Comparison of ENCODE assay signal across 8 cellular contexts in genomic region chr1:88983791-88984552, GRCh38. TPM values are rescaled to one million over a fixed set of nuclear protein-coding genes. Genes with fewer than 3 reads are reported as not detected.
A peak's percentile ranks its signal among the peaks of the same experiment; 100 is the strongest.
DNase-seq lines count a peak whose midpoint lies in the region; ATAC-seq and TF ChIP-seq lines count a peak whose summit lies in the region.

No MANE protein-coding gene starts in this region.

- peaks cover 72% of the 10 kb centered on the region for H3K4me1 Mint-ChIP-seq in CD4-positive, alpha-beta T cell (ENCODE audit: low read depth)
- peaks cover 87% of the 10 kb centered on the region for H3K4me1 Mint-ChIP-seq in activated CD4-positive, alpha-beta memory T cell treated with anti-CD3 and anti-CD28 coated beads for 36 hours (ENCODE audit: low read depth)

- no peak overlapping the region for H3K9ac ChIP-seq in fibroblast of lung (ENCODE audit: insufficient read depth, low read length)

- peak overlapping the region; percentile 8 for H3K4me3 Mint-ChIP-seq in CD4-positive, alpha-beta T cell
- peak overlapping the region; percentile 17 for H3K4me3 Mint-ChIP-seq in activated CD4-positive, alpha-beta memory T cell treated with anti-CD3 and anti-CD28 coated beads for 36 hours

- DNase-seq in CD4-positive, alpha-beta T cell = peak in 2 of 10 experiments; percentile 23 to 41
- DNase-seq in GM19238 (ENCODE audit: insufficient read length, low spot score) (peak; percentile 20), NCI-H2171 treated with DMSO at 0.1 percent for 48 hours (lab: John Stamatoyannopoulos, UW) (peak; percentile 45), fibroblast of lung (ENCODE audit: low read depth in 2 of 2) (peak; percentile 44 to 78), mucosa of gallbladder (ENCODE audit: low spot score) (no peak), activated gamma-delta T cell (lab: John Stamatoyannopoulos, UW) (no peak)
- peak; percentile 41 for DNase-seq in activated CD4-positive, alpha-beta memory T cell treated with anti-CD3 and anti-CD28 coated beads for 36 hours

- POLR2A ChIA-PET in CD4-positive, alpha-beta T cell (lab: Charles Lee) = interaction anchor here (0.6 to 2.0 kb wide), 8 partner anchors 18 to 627 kb away, joined by 3 to 8 read pairs (median 3); partner anchors contain the start of genes GBP1 and GBP3
- POLR2A ChIA-PET in activated CD4-positive, alpha-beta memory T cell treated with anti-CD3 and anti-CD28 coated beads for 36 hours (lab: Charles Lee) = interaction anchor here (0.6 kb wide), 2 partner anchors 173 to 469 kb away, joined by 3 to 4 read pairs; no protein-coding TSS in a partner anchor

- H3K4me1 ChIP-seq in fibroblast of lung (ENCODE audit: control insufficient read depth, extremely low read depth, insufficient read depth, low read length) (peaks cover 5% of the 10 kb centered on the region), neutrophil (ENCODE audit: control insufficient read depth in 1 of 2, insufficient read depth in 1 of 2, low read depth in 1 of 2, low read length in 1 of 2) (peaks cover 19 to 26% of the 10 kb centered on the region in 2 experiments)

- H4K20me1 ChIP-seq in fibroblast of lung (ENCODE audit: control insufficient read depth, extremely low read depth, insufficient read depth, low read length) = no peaks in the 10 kb centered on the region

- CTCF ChIA-PET in CD4-positive, alpha-beta T cell (lab: Charles Lee) = interaction anchor here (0.6 to 2.6 kb wide), 16 partner anchors 10 to 850 kb away, joined by 3 to 13 read pairs (median 4); partner anchors contain the start of gene GBP1
- CTCF ChIA-PET in activated CD4-positive, alpha-beta memory T cell treated with anti-CD3 and anti-CD28 coated beads for 36 hours (lab: Charles Lee) = interaction anchor here (0.6 to 3.9 kb wide), 28 partner anchors 11 to 652 kb away, joined by 3 to 34 read pairs (median 4); partner anchors contain the start of gene GBP3

- peaks cover 36% of the 10 kb centered on the region for H3K79me2 ChIP-seq in fibroblast of lung (ENCODE audit: control insufficient read depth, insufficient read depth, low read length)

- no peaks in the 10 kb centered on the region for H3K27me3 ChIP-seq in CD4-positive, alpha-beta T cell (ENCODE audit: control insufficient read depth, insufficient read depth, low read length)
- H3K27me3 ChIP-seq in fibroblast of lung (ENCODE audit: control insufficient read depth, insufficient read depth, low read length) (no peaks in the 10 kb centered on the region), neutrophil (no peaks in the 10 kb centered on the region)

- H2AFZ ChIP-seq in fibroblast of lung (ENCODE audit: low read length) = no peak overlapping the region

- H3K27ac Mint-ChIP-seq in CD4-positive, alpha-beta T cell = peak overlapping the region; percentile 48
- H3K27ac Mint-ChIP-seq in activated CD4-positive, alpha-beta memory T cell treated with anti-CD3 and anti-CD28 coated beads for 36 hours = peak overlapping the region; percentile 80

- no peak overlapping the region for H3K27ac ChIP-seq in CD4-positive, alpha-beta T cell (ENCODE audit: low read depth, low read length)
- H3K27ac ChIP-seq in fibroblast of lung (ENCODE audit: insufficient read depth, low read length) (peak overlapping the region; percentile 5), neutrophil (peak overlapping the region; percentile 62)

- peaks cover 64% of the 10 kb centered on the region for H3K36me3 Mint-ChIP-seq in CD4-positive, alpha-beta T cell (ENCODE audit: low read depth)
- H3K36me3 Mint-ChIP-seq in activated CD4-positive, alpha-beta memory T cell treated with anti-CD3 and anti-CD28 coated beads for 36 hours = peaks cover 61% of the 10 kb centered on the region

- peak; percentile 88 for ATAC-seq in CD4-positive, alpha-beta T cell (ENCODE audit: poor library complexity)

- H3K4me2 ChIP-seq in fibroblast of lung (ENCODE audit: extremely low read depth, insufficient read depth, low read length) = peak overlapping the region; percentile 1

- H3K9me3 ChIP-seq in CD4-positive, alpha-beta T cell (ENCODE audit: control insufficient read depth, low read length) = no peaks in the 10 kb centered on the region
- H3K9me3 ChIP-seq in fibroblast of lung (ENCODE audit: control insufficient read depth, insufficient read depth, low read depth, low read length) (no peaks in the 10 kb centered on the region), neutrophil (no peaks in the 10 kb centered on the region)

- H3K36me3 ChIP-seq in fibroblast of lung (ENCODE audit: control insufficient read depth, insufficient read depth, low read length) = no peaks in the 10 kb centered on the region
- peaks cover 30% of the 10 kb centered on the region for H3K36me3 ChIP-seq in neutrophil

- peak; percentile 81 for TF ChIP-seq CTCF in CD4-positive, alpha-beta T cell (IDR thresholded peaks at IDR 0.05)
- peak; percentile 42 to 68 for TF ChIP-seq CTCF in fibroblast of lung (conservative IDR thresholded peaks at IDR 0.05 in 1 of 2, IDR thresholded peaks at IDR 0.05 in 1 of 2; ENCODE audit: low read depth in 1 of 2, low read length in 2 of 2)
- TF ChIP-seq CTCF in neutrophil (IDR thresholded peaks at IDR 0.05) = peak; percentile 73

- intact Hi-C loops in CD4-positive, alpha-beta T cell (cut with DNase I, micrococcal nuclease) = loop anchor here in 1 of 2 experiments (2.0 kb wide), 1 partner anchor 471 kb away; no protein-coding TSS in a partner anchor
- intact Hi-C loops in activated CD4-positive, alpha-beta memory T cell treated with anti-CD3 and anti-CD28 coated beads for 36 hours (cut with micrococcal nuclease) = loop anchor here (1.0 to 2.0 kb wide), 3 partner anchors 8 to 143 kb away; partner anchors contain the start of genes GBP2, GBP3, KYAT3 and RBMXL1

- peak overlapping the region in 2 of 4 experiments; percentile 23 to 46 for H3K4me3 ChIP-seq in fibroblast of lung (replicated peaks in 1 of 4; ENCODE audit: control extremely low read depth in 1 of 4, insufficient read depth in 1 of 4, low read depth in 3 of 4, low read length in 4 of 4)
- H3K4me3 ChIP-seq in neutrophil (ENCODE audit: low read depth in 1 of 2, low read length in 1 of 2) = peak overlapping the region in 1 of 2 experiments; percentile 1

- H3K9me3 Mint-ChIP-seq in CD4-positive, alpha-beta T cell = no peaks in the 10 kb centered on the region
- H3K9me3 Mint-ChIP-seq in activated CD4-positive, alpha-beta memory T cell treated with anti-CD3 and anti-CD28 coated beads for 36 hours = no peaks in the 10 kb centered on the region

- no peaks in the 10 kb centered on the region for H3K27me3 Mint-ChIP-seq in CD4-positive, alpha-beta T cell
- H3K27me3 Mint-ChIP-seq in activated CD4-positive, alpha-beta memory T cell treated with anti-CD3 and anti-CD28 coated beads for 36 hours = no peaks in the 10 kb centered on the region

RNA-seq across cellular contexts. Expression of gene KYAT3, which starts 8.5 kb away (rescaled TPM):
- total RNA-seq in CD4-positive, alpha-beta T cell = 10 to 100 TPM; 13.4 to 13.9 TPM
- 10 to 100 TPM; 66.8 to 71.4 TPM for total RNA-seq in activated CD4-positive, alpha-beta memory T cell treated with anti-CD3 and anti-CD28 coated beads for 36 hours
- total RNA-seq in fibroblast of lung (14.1 and 16.7 TPM in 2 replicates), mucosa of gallbladder (19.1 TPM)
- polyA plus RNA-seq in fibroblast of lung = 43.5 and 55.9 TPM in 2 replicates
- 26.8 and 35.0 TPM in 2 replicates for polyA plus RNA-seq in fibroblast of lung (2012)
- 0.70 and 1.3 TPM in 2 replicates for polyA minus RNA-seq in fibroblast of lung (ENCODE audit: low replicate concordance)

RNA-seq across cellular contexts. Expression of gene RBMXL1, which starts 8.5 kb away (rescaled TPM):
- total RNA-seq in CD4-positive, alpha-beta T cell = 10 to 100 TPM; 17.8 to 21.3 TPM
- 10 to 100 TPM; 28.1 to 31.5 TPM for total RNA-seq in activated CD4-positive, alpha-beta memory T cell treated with anti-CD3 and anti-CD28 coated beads for 36 hours
- total RNA-seq in fibroblast of lung (11.2 and 12.1 TPM in 2 replicates), mucosa of gallbladder (16.7 TPM)
- 8.5 and 10.9 TPM in 2 replicates for polyA plus RNA-seq in fibroblast of lung
- polyA plus RNA-seq in fibroblast of lung (2012) = 5.6 and 8.6 TPM in 2 replicates
- polyA minus RNA-seq in fibroblast of lung (ENCODE audit: low replicate concordance) = 6.1 and 11.0 TPM in 2 replicates

RNA-seq across cellular contexts. Expression of gene GBP3, which starts 38.7 kb away (rescaled TPM):
- 10 to 100 TPM; 17.5 to 20.7 TPM for total RNA-seq in CD4-positive, alpha-beta T cell
- 1 to 10 TPM; 4.5 to 5.7 TPM for total RNA-seq in activated CD4-positive, alpha-beta memory T cell treated with anti-CD3 and anti-CD28 coated beads for 36 hours
- 44.9 and 46.0 TPM in 2 replicates for total RNA-seq in fibroblast of lung
- polyA plus RNA-seq in fibroblast of lung = 51.5 and 75.1 TPM in 2 replicates
- polyA plus RNA-seq in fibroblast of lung (2012) = 29.2 and 46.7 TPM in 2 replicates
- 6.8 and 37.8 TPM in 2 replicates for polyA minus RNA-seq in fibroblast of lung (ENCODE audit: low replicate concordance)
- total RNA-seq in mucosa of gallbladder = 58.1 TPM

Comparison
In these comparisons a context has a peak if more than half of its experiments do, and no peak if none do; other contexts are left out.
1. DNase-seq: peak in GM19238 (single experiment), NCI-H2171 treated with DMSO at 0.1 percent for 48 hours (single experiment), activated CD4-positive, alpha-beta memory T cell treated with anti-CD3 and anti-CD28 coated beads for 36 hours (single experiment) and fibroblast of lung (2 of 2); none in mucosa of gallbladder (single experiment) and activated gamma-delta T cell (single experiment).
2. Peak in every context shown above with its lines, with median percentiles within 50 percentile points of each other: CTCF ChIP-seq.